In the genomic region with DNA sequence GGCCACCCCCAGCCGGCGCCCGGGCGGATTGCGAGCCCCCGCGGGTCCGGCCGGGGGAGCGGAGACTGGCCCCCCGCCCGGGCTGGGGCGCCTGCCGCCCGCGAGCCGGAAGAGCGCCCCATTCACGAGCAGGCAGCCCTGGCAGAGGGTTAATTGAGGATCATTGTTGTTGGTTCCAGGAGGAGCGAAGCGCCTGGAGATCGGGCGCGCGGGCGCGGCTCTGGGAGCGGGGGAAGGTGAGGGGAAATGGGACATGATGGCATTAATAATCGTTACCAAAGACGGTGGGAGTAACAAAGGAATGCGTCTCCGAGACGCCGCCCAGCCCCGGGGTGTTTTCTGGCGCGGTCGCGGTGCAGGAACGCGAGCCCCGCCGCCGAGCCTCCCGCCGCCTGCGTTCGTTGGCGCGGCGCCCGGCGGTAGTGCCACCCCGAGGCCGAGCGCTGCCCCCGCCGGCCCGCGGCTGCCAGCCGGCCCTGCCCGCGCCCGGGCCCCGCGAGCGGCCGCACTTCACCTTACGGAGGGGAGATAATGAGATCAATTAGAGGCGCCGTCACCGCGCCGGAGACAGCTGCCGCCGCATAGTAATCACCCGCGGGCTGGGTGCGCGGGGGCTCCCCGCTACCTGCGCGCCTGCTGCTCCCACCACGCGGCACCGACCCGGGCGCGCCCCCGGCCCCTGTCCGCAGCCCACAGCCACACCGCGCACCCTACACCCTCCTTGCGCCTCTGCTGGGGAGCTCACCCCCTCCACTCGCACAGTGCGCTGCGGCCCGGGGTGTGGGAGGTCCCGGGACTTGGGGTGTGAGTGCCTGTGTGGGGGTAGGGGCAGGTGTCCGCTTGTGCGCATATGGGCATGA, we compare ENCODE assay signal across 9 cellular contexts. TPM values are rescaled to one million over a fixed set of nuclear protein-coding genes. Genes with fewer than 3 reads are reported as not detected.
DNase-seq lines count a peak whose midpoint lies in the region; ATAC-seq, FAIRE-seq and TF ChIP-seq lines count a peak whose summit lies in the region.
"Had no signal": no experiment of that assay in that cellular context is flagged by ENCODE, and none has a peak within 500 bp of the region (broad histone marks: within the 10 kb centered on the region; RNA-seq: fewer than 3 reads in every experiment).

No MANE protein-coding gene starts in this region.

- TF ChIP-seq CTCF in heart right ventricle (IDR thresholded peaks at IDR 0.05): no peak

- H3K27ac ChIP-seq in heart right ventricle: no peak overlapping the region

- H3K4me3 ChIP-seq in heart right ventricle: peak overlapping the region in 6 of 10 donors; percentile 22 to 38 (median 28)

- H3K36me3 ChIP-seq in heart right ventricle: no peaks in the 10 kb centered on the region

- DNase-seq in DMS114 treated with DMSO at 0.1 percent for 48 hours (lab: John Stamatoyannopoulos, UW; ENCODE audit: unreplicated experiment) (peak; percentile 10), NCI-H526 treated with DMSO at 0.1 percent for 48 hours (lab: John Stamatoyannopoulos, UW) (peak; percentile 53), heart right ventricle (no peak), putamen (ENCODE audit: low spot score) (peak; percentile 56), sciatic nerve (ENCODE audit: low spot score) (no peak), NCI-H524 (lab: John Stamatoyannopoulos, UW) (no peak), RCC 7860 (ENCODE audit: low spot score) (no peak)
- DNase-seq: MM.1S had no signal

- peaks cover 0 to 74% (median 60%) of the 10 kb centered on the region in 7 donors for H3K27me3 ChIP-seq in heart right ventricle

- no peaks in the 10 kb centered on the region for H3K9me3 ChIP-seq in heart right ventricle

- 3% methylated on average over 77 to 101 of the region's 101 CpGs for WGBS in heart right ventricle, 2 donors

- no peaks in the 10 kb centered on the region for H3K4me1 ChIP-seq in heart right ventricle

- intact Hi-C loops in heart right ventricle (cut with DNase I): no loop called here
- intact Hi-C loops in sciatic nerve (cut with DNase I): no loop called here

- no peak for FAIRE-seq in RCC 7860 (lab: Jason Lieb, UNC)

- peak in 3 of 8 donors; percentile 15 to 61 (median 49) for ATAC-seq in heart right ventricle
- no peak for ATAC-seq in GM19351 (IDR thresholded peaks at IDR 0.05; ENCODE audit: unreplicated experiment)
- no peak for ATAC-seq in sciatic nerve

RNA-seq across cellular contexts. Expression of a gene that starts 2.8 kb away (rescaled TPM):
- 10 to 100 TPM in 2 of 10 donors, 1 to 10 TPM in 8; 1.3 to 10.7 (median 4.7) TPM for total RNA-seq in heart right ventricle
- 1 to 10 TPM in 1 of 2 donors, under 1 TPM in 1; 0.22 to 3.2 TPM for polyA plus RNA-seq in heart right ventricle
- total RNA-seq in sciatic nerve: 43.2 TPM

Comparison
In these comparisons a context has a peak if more than half of its experiments do, and no peak if none do; other contexts are left out.
1. DNase-seq: peak in DMS114 treated with DMSO at 0.1 percent for 48 hours (single experiment), NCI-H526 treated with DMSO at 0.1 percent for 48 hours (single experiment) and putamen (single experiment); none in heart right ventricle (0 of 2), sciatic nerve (single experiment), NCI-H524 (0 of 2) and RCC 7860 (single experiment).